Comparison of ENCODE assay signal across 1 cellular context in the genomic region with DNA sequence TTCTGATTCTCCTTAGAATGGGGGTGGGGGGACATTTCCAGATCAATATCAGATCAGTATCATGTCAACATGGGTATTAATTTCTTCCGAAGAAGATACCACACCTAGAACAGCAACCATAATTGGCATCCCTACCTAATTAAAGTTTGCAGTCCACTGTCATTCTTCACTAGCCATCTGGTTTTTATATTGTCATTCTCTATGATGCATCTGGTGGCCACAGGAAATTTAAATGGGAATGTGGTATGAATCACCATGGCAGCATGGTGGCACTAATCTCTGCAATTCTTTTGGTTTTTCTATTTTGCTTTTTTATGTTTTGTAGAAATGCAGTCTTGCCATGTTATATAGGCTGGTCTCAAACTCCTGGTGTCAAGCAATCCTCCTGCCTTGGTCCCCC.
TF ChIP-seq lines count a peak whose summit lies in the region.

No MANE protein-coding gene starts in this region.

TF ChIP-seq in SK-N-SH, 30 proteins besides CTCF, POLR2A, EP300 and RAD21 (continued from another document):
- TF ChIP-seq, protein P1, sequence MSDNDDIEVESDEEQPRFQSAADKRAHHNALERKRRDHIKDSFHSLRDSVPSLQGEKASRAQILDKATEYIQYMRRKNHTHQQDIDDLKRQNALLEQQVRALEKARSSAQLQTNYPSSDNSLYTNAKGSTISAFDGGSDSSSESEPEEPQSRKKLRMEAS (IDR thresholded peaks at IDR 0.05; ENCODE audit: low read depth): 0 out of 2 replicates have a peak, but pooled peaks have one; percentile 27
- TF ChIP-seq SIN3A (IDR thresholded peaks at IDR 0.05; ENCODE audit: borderline replicate concordance, low read depth, low read length): no peak
- TF ChIP-seq, protein P2, sequence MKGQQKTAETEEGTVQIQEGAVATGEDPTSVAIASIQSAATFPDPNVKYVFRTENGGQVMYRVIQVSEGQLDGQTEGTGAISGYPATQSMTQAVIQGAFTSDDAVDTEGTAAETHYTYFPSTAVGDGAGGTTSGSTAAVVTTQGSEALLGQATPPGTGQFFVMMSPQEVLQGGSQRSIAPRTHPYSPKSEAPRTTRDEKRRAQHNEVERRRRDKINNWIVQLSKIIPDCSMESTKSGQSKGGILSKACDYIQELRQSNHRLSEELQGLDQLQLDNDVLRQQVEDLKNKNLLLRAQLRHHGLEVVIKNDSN (IDR thresholded peaks at IDR 0.05; ENCODE audit: borderline replicate concordance, low read depth): no peak
- peak; percentile 56; the same call in 1 of the 2 replicates for TF ChIP-seq JUND (IDR thresholded peaks at IDR 0.05)
- TF ChIP-seq MEF2A (IDR thresholded peaks at IDR 0.05; ENCODE audit: borderline replicate concordance, low read depth): no peak
- TF ChIP-seq, protein P3, sequence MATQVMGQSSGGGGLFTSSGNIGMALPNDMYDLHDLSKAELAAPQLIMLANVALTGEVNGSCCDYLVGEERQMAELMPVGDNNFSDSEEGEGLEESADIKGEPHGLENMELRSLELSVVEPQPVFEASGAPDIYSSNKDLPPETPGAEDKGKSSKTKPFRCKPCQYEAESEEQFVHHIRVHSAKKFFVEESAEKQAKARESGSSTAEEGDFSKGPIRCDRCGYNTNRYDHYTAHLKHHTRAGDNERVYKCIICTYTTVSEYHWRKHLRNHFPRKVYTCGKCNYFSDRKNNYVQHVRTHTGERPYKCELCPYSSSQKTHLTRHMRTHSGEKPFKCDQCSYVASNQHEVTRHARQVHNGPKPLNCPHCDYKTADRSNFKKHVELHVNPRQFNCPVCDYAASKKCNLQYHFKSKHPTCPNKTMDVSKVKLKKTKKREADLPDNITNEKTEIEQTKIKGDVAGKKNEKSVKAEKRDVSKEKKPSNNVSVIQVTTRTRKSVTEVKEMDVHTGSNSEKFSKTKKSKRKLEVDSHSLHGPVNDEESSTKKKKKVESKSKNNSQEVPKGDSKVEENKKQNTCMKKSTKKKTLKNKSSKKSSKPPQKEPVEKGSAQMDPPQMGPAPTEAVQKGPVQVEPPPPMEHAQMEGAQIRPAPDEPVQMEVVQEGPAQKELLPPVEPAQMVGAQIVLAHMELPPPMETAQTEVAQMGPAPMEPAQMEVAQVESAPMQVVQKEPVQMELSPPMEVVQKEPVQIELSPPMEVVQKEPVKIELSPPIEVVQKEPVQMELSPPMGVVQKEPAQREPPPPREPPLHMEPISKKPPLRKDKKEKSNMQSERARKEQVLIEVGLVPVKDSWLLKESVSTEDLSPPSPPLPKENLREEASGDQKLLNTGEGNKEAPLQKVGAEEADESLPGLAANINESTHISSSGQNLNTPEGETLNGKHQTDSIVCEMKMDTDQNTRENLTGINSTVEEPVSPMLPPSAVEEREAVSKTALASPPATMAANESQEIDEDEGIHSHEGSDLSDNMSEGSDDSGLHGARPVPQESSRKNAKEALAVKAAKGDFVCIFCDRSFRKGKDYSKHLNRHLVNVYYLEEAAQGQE (IDR thresholded peaks at IDR 0.05; ENCODE audit: low read depth, low read length): no peak
- peak; percentile 49; the same call in 1 of the 2 replicates for TF ChIP-seq TEAD4 (IDR thresholded peaks at IDR 0.05; ENCODE audit: borderline replicate concordance, insufficient read depth)
- no peak for TF ChIP-seq TAF1 (IDR thresholded peaks at IDR 0.05; ENCODE audit: borderline replicate concordance, low read depth, low read length)
- no peak for TF ChIP-seq NFIC (IDR thresholded peaks at IDR 0.05; ENCODE audit: borderline replicate concordance)
- TF ChIP-seq, protein P4, sequence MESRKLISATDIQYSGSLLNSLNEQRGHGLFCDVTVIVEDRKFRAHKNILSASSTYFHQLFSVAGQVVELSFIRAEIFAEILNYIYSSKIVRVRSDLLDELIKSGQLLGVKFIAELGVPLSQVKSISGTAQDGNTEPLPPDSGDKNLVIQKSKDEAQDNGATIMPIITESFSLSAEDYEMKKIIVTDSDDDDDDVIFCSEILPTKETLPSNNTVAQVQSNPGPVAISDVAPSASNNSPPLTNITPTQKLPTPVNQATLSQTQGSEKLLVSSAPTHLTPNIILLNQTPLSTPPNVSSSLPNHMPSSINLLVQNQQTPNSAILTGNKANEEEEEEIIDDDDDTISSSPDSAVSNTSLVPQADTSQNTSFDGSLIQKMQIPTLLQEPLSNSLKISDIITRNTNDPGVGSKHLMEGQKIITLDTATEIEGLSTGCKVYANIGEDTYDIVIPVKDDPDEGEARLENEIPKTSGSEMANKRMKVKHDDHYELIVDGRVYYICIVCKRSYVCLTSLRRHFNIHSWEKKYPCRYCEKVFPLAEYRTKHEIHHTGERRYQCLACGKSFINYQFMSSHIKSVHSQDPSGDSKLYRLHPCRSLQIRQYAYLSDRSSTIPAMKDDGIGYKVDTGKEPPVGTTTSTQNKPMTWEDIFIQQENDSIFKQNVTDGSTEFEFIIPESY (IDR thresholded peaks at IDR 0.05; ENCODE audit: borderline replicate concordance, low read depth): no peak
- TF ChIP-seq ELF1 (IDR thresholded peaks at IDR 0.05): no peak
